ENCODE assay signal across 18 cellular contexts in the genomic region with DNA sequence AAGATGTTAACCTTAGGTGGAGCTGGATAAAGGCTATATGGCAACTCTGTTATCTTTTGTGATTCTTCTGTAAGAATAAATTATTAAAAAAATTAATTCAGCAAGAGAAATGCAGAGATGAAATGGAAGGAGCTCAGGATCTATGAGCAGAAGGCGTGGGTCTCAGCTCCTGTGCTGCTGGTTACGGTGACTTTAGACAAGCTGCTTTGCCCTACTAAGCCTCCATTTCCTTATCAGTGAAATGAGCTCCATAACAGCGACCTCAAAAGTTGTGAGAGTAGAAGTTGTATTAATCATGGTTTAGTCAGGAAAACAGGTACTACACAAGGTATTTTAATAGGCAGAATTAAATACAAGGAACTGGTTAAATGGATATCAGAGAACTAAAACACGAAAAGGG. TPM values are rescaled to one million over a fixed set of nuclear protein-coding genes. Genes with fewer than 3 reads are reported as not detected.
A peak's percentile ranks its signal among the peaks of the same experiment; 100 is the strongest.
DNase-seq lines count a peak whose midpoint lies in the region; ATAC-seq and TF ChIP-seq lines count a peak whose summit lies in the region.
"Had no signal": no experiment of that assay in that cellular context is flagged by ENCODE, and none has a peak within 500 bp of the region (broad histone marks: within the 10 kb centered on the region; RNA-seq: fewer than 3 reads in every experiment).

No MANE protein-coding gene starts in this region.

- H3K36me3 Mint-ChIP-seq in activated CD4-positive, alpha-beta T cell treated with anti-CD3 and anti-CD28 coated beads, Interleukin-2, amount 10 ng/mL, durations not matched to agents 7 days and 5 days (ENCODE audit: low read depth) = peaks cover 52% of the 10 kb centered on the region
- H3K36me3 Mint-ChIP-seq in activated naive CD4-positive, alpha-beta T cell treated with anti-CD3 and anti-CD28 coated beads, Interleukin-2, amount 50 U/mL, for 72 hours = peaks cover 7 to 38% of the 10 kb centered on the region in 2 donors
- H3K36me3 Mint-ChIP-seq in natural killer cell = no peaks in the 10 kb centered on the region
- H3K36me3 Mint-ChIP-seq: type B pancreatic cell had no signal

- CTCF ChIA-PET in activated CD4-positive, alpha-beta T cell treated with anti-CD3 and anti-CD28 coated beads, Interleukin-2, amount 10 ng/mL, durations not matched to agents 7 days and 5 days (lab: Charles Lee) = interaction anchor here (0.9 to 5.6 kb wide), 6 partner anchors 9 to 22 kb away, joined by 4 to 59 read pairs (median 5); no protein-coding TSS in a partner anchor

- DNase-seq in activated CD4-positive, alpha-beta T cell treated with anti-CD3 and anti-CD28 coated beads, Interleukin-2, amount 10 ng/mL, durations not matched to agents 7 days and 5 days = no peak
- no peak for DNase-seq in activated CD4-positive, alpha-beta T cell treated with anti-CD3 and anti-CD28 coated beads, Interleukin-2, amount 50 U/mL, for 1 hour
- DNase-seq in NCI-H82 treated with DMSO at 0.1 percent for 48 hours (lab: John Stamatoyannopoulos, UW; ENCODE audit: unreplicated experiment) = peak; percentile 4
- no peak for DNase-seq in activated naive CD4-positive, alpha-beta T cell treated with anti-CD3 and anti-CD28 coated beads, Interleukin-2, amount 50 U/mL, for 72 hours (ENCODE audit: low spot score in 2 of 2)
- no peak for DNase-seq in natural killer cell
- DNase-seq in head of caudate nucleus = no peak
- DNase-seq in Right ventricle myocardium inferior (ENCODE audit: missing footprints) = no peak
- DNase-seq: activated CD4-positive, CD25-positive, alpha-beta regulatory T cell treated with anti-CD3 and anti-CD28 coated beads, Interleukin-2, amount 50 U/mL, for 72 hours; activated T-cell treated with anti-CD3 and anti-CD28 coated beads, Interleukin-2, amount 50 U/mL, for 1 hour; anterior cingulate cortex; cerebellar nuclear complex; DMS53; effector CD4-positive, alpha-beta T cell; NCI-H1694; stimulated activated naive CD4-positive, alpha-beta T cell had no signal

- no peaks in the 10 kb centered on the region for H3K27me3 Mint-ChIP-seq in activated CD4-positive, alpha-beta T cell treated with anti-CD3 and anti-CD28 coated beads, Interleukin-2, amount 10 ng/mL, durations not matched to agents 7 days and 5 days
- H3K27me3 Mint-ChIP-seq in natural killer cell (ENCODE audit: low read depth in 2 of 2) = no peaks in the 10 kb centered on the region
- H3K27me3 Mint-ChIP-seq: type B pancreatic cell had no signal

- H3K9me3 Mint-ChIP-seq in activated CD4-positive, alpha-beta T cell treated with anti-CD3 and anti-CD28 coated beads, Interleukin-2, amount 10 ng/mL, durations not matched to agents 7 days and 5 days = peaks cover 2% of the 10 kb centered on the region
- peaks cover 5 to 8% of the 10 kb centered on the region in 2 donors for H3K9me3 Mint-ChIP-seq in activated naive CD4-positive, alpha-beta T cell treated with anti-CD3 and anti-CD28 coated beads, Interleukin-2, amount 50 U/mL, for 72 hours
- no peaks in the 10 kb centered on the region for H3K9me3 Mint-ChIP-seq in natural killer cell
- H3K9me3 Mint-ChIP-seq: type B pancreatic cell had no signal

- POLR2A ChIA-PET in activated CD4-positive, alpha-beta T cell treated with anti-CD3 and anti-CD28 coated beads, Interleukin-2, amount 10 ng/mL, durations not matched to agents 7 days and 5 days (lab: Charles Lee) = interaction anchor here (0.6 to 1.2 kb wide), 3 partner anchors 56 to 78 kb away, joined by 3 to 4 read pairs (median 3); partner anchors contain the start of gene UBALD2

- peak overlapping the region; percentile 96 for H3K27ac Mint-ChIP-seq in activated CD4-positive, alpha-beta T cell treated with anti-CD3 and anti-CD28 coated beads, Interleukin-2, amount 10 ng/mL, durations not matched to agents 7 days and 5 days
- peak overlapping the region; percentile 86 to 87 for H3K27ac Mint-ChIP-seq in activated naive CD4-positive, alpha-beta T cell treated with anti-CD3 and anti-CD28 coated beads, Interleukin-2, amount 50 U/mL, for 72 hours
- H3K27ac Mint-ChIP-seq in natural killer cell = peak overlapping the region; percentile 83 to 86
- H3K27ac Mint-ChIP-seq: type B pancreatic cell had no signal

- H3K4me3 Mint-ChIP-seq in activated CD4-positive, alpha-beta T cell treated with anti-CD3 and anti-CD28 coated beads, Interleukin-2, amount 10 ng/mL, durations not matched to agents 7 days and 5 days = peak overlapping the region; percentile 37
- peak overlapping the region; percentile 48 for H3K4me3 Mint-ChIP-seq in natural killer cell
- H3K4me3 Mint-ChIP-seq: type B pancreatic cell had no signal

- TF ChIP-seq CTCF in natural killer cell (IDR thresholded peaks at IDR 0.05) = no peak

- H3K4me1 Mint-ChIP-seq in activated CD4-positive, alpha-beta T cell treated with anti-CD3 and anti-CD28 coated beads, Interleukin-2, amount 10 ng/mL, durations not matched to agents 7 days and 5 days = peaks cover 78% of the 10 kb centered on the region
- H3K4me1 Mint-ChIP-seq in natural killer cell = peaks cover 45% of the 10 kb centered on the region in 2 donors

- no peak for ATAC-seq in activated naive CD4-positive, alpha-beta T cell treated with anti-CD3 and anti-CD28 coated beads, Interleukin-2, amount 50 U/mL, for 72 hours
- ATAC-seq in natural killer cell (no peak), HG03139 (IDR thresholded peaks at IDR 0.05; ENCODE audit: unreplicated experiment) (no peak), Right ventricle myocardium inferior (no peak)

- intact Hi-C loops in natural killer cell (cut with micrococcal nuclease) = no loop called here
- intact Hi-C loops in head of caudate nucleus (cut with DNase I) = loop anchor here (10.0 kb wide), 2 partner anchors 54 to 86 kb away; no protein-coding TSS in a partner anchor
- intact Hi-C loops in Right ventricle myocardium inferior (cut with DNase I) = no loop called here

RNA-seq across cellular contexts. Expression of gene FOXJ1, which starts 48.2 kb away (rescaled TPM):
- under 1 TPM; 0.20 to 0.48 TPM for total RNA-seq in activated CD4-positive, alpha-beta T cell treated with anti-CD3 and anti-CD28 coated beads, Interleukin-2, amount 10 ng/mL, durations not matched to agents 7 days and 5 days
- total RNA-seq in activated naive CD4-positive, alpha-beta T cell treated with anti-CD3 and anti-CD28 coated beads, Interleukin-2, amount 50 U/mL, for 72 hours = under 1 TPM; 0.46 to 0.56 TPM
- under 1 TPM; 0.21 to 0.93 (median 0.36) TPM for total RNA-seq in natural killer cell
- total RNA-seq in Right ventricle myocardium inferior = not detected
- total RNA-seq: right atrium auricular region had no signal

RNA-seq across cellular contexts. Expression of gene RNF157, which starts 51.0 kb away (rescaled TPM):
- total RNA-seq in activated CD4-positive, alpha-beta T cell treated with anti-CD3 and anti-CD28 coated beads, Interleukin-2, amount 10 ng/mL, durations not matched to agents 7 days and 5 days = 100 to 1,000 TPM; 121 to 129 TPM
- 10 to 100 TPM; 22.0 to 35.1 TPM for total RNA-seq in activated naive CD4-positive, alpha-beta T cell treated with anti-CD3 and anti-CD28 coated beads, Interleukin-2, amount 50 U/mL, for 72 hours
- total RNA-seq in natural killer cell (1 to 10 TPM; 4.9 to 9.1 (median 8.5) TPM), Right ventricle myocardium inferior (19.4 TPM)
